ENCODE assay signal across 7 cellular contexts in the genomic region with DNA sequence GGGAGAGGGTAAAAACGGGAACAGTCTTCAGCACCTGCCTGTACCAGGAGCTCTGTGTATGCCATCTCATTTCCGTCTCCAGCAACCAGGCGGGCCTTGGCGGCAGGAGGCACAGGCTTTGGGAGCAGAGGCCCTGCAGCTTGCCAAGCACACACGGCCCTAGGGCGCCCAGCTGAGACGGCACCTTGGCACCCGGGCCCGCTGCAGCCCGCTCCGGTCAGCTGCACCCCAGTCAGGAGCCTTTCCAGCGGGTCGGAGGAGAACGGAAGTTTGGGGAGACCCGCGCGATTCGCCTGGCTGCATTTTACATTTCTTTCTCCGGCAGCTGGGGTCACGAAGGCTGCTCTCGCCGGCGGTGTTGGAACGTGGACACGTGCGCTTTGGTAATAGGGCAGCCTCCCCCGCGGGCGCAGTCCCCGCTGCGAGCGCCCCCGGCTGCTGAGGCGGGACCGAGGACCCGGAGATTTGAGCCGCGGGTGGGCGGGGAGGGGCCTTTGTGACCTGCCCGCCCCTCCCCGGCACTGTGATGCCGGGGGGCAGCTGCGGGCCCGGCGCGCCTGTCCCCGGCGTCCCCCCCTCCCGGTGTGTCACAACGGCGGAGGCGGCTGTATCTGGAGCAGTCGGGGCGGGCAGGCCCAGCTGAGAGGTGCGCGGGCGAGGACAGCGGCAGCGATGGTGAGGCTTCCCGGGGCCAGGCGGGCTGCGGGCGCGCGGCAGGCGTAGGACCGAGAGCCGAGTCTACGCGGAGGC. TPM values are rescaled to one million over a fixed set of nuclear protein-coding genes. Genes with fewer than 3 reads are reported as not detected.
DNase-seq lines count a peak whose midpoint lies in the region; ATAC-seq, FAIRE-seq and TF ChIP-seq lines count a peak whose summit lies in the region.

A gene (plus strand): TSS at position 616 of the 750 bp plus-strand sequence. CDS start 57 bp downstream, at position 673.

- peak within 1 kb of the TSS; percentile 32; the same call in 1 of the 2 replicates for H3K18ac ChIP-seq in H1 (ENCODE audit: extremely low read depth, low read length)

- H3K23ac ChIP-seq in H1 (ENCODE audit: insufficient read length) = no peak within 1 kb of the TSS

- 6% methylated on average over 63 of the region's 70 CpGs; no CpG with 5 or more reads in 1 of the 2 experiments for WGBS in H1 (ENCODE audit: extremely low coverage in 1 of 2, insufficient coverage in 1 of 2, insufficient read length in 1 of 2, insufficient replicate concordance in 2 of 2, low coverage in 1 of 2, low lambda C conversion rate in 2 of 2, missing lambda C conversion rate in 1 of 2), 2 experiments

- H4K91ac ChIP-seq in H1 (replicated peaks; ENCODE audit: insufficient read length, low read length) = no peak within 1 kb of the TSS

- POLR2A ChIA-PET in H1 (lab: Charles Lee; ENCODE audit: partially characterized antibody) = interaction anchor here (0.6 to 1.6 kb wide), 2 partner anchors 17 to 39 kb away, joined by 3 to 7 read pairs; a partner anchor contains a TSS

- TF ChIP-seq EP300 in H1 (IDR thresholded peaks at IDR 0.05; ENCODE audit: borderline replicate concordance in 1 of 2, low read depth in 2 of 2, low read length in 2 of 2) = no peak

- no peak within 1 kb of the TSS for H2AK5ac ChIP-seq in H1 (ENCODE audit: low read depth, low read length)

- DNase-seq in GM13977 (ENCODE audit: low spot score) = peak; percentile 65
- peak; percentile 25 to 36 for DNase-seq in Kasumi-1 (lab: John Stamatoyannopoulos, UW)
- peak; percentile 56 for DNase-seq in activated CD4-positive, alpha-beta T cell treated with anti-CD3 and anti-CD28 coated beads for 48 hours
- DNase-seq in H1 (ENCODE audit: low read depth in 1 of 2, low spot score in 2 of 2) = peak in 1 of 2 experiments; percentile 61
- DNase-seq in memory B cell (ENCODE audit: low spot score in 2 of 2) = no peak
- no peak for DNase-seq in RCC 7860 (ENCODE audit: low spot score)

- H3K9me3 Mint-ChIP-seq in memory B cell = peaks cover 9% of the 10 kb centered on the region
- peaks cover 16% of the 10 kb centered on the region for H3K9me3 Mint-ChIP-seq in stimulated activated naive CD8-positive, alpha-beta T cell treated with anti-CD3 and anti-CD28 coated beads, Interleukin-15, Interleukin-2, amounts not matched to agents 100 ng/mL and 50 ng/mL, for 24 hours

- no peak within 1 kb of the TSS for H2BK20ac ChIP-seq in H1 (ENCODE audit: low read length)

- H3K4me2 ChIP-seq in H1 (ENCODE audit: insufficient read depth in 1 of 2, low read depth in 2 of 2, low read length in 2 of 2) = peak within 1 kb of the TSS; percentile 83 to 84

- no peak within 1 kb of the TSS for H3K56ac ChIP-seq in H1 (replicated peaks; ENCODE audit: insufficient read length, low read depth, low read length)

- no peak within 1 kb of the TSS for H2BK120ac ChIP-seq in H1 (replicated peaks; ENCODE audit: low read depth, low read length)

- ATAC-seq in memory B cell (ENCODE audit: low read depth) = peak; percentile 47

- H4K8ac ChIP-seq in H1 (ENCODE audit: extremely low read depth, insufficient read depth, low read length) = no peak within 1 kb of the TSS; the same call in 1 of the 2 replicates

- peak within 1 kb of the TSS; percentile 31 to 59 (median 42) for H3K4me3 ChIP-seq in H1 (ENCODE audit: extremely low read depth in 1 of 4, insufficient read depth in 2 of 4, low read depth in 3 of 4, low read length in 4 of 4)

- H3K27ac ChIP-seq in H1 (ENCODE audit: low read depth, low read length) = no peak within 1 kb of the TSS

- 0 out of 2 replicates have a peak within 1 kb of the TSS, but pooled peaks have one; percentile 50 for H2BK12ac ChIP-seq in H1 (ENCODE audit: low read depth, low read length)

- H3K4me3 Mint-ChIP-seq in memory B cell = peak within 1 kb of the TSS; percentile 78
- peak within 1 kb of the TSS; percentile 59 for H3K4me3 Mint-ChIP-seq in stimulated activated naive CD8-positive, alpha-beta T cell treated with anti-CD3 and anti-CD28 coated beads, Interleukin-15, Interleukin-2, amounts not matched to agents 100 ng/mL and 50 ng/mL, for 24 hours

- H2BK5ac ChIP-seq in H1 (ENCODE audit: low read depth, low read length) = no peak within 1 kb of the TSS

- peaks cover 10% of the 10 kb centered on the region; the same call in 1 of the 2 replicates for H3K23me2 ChIP-seq in H1 (ENCODE audit: low read depth, low read length)

- H3K4ac ChIP-seq in H1 (replicated peaks; ENCODE audit: insufficient read length, low read depth, low read length) = no peak within 1 kb of the TSS

- H3K4me1 ChIP-seq in H1 (replicated peaks in 1 of 4; ENCODE audit: control insufficient read depth in 3 of 4, insufficient read depth in 4 of 4, low read length in 3 of 4) = peaks cover 0 to 9% (median 5%) of the 10 kb centered on the region in 4 experiments; a peak in 5 of 7 replicates

- H2AFZ ChIP-seq in H1 (ENCODE audit: low read length) = no peak within 1 kb of the TSS

- no peaks in the 10 kb centered on the region for H4K20me1 ChIP-seq in H1 (replicated peaks in 1 of 2; ENCODE audit: control insufficient read depth in 1 of 2, insufficient read depth in 2 of 2, low read length in 2 of 2)

- peak within 1 kb of the TSS in 1 of 4 experiments; percentile 12; a peak in 1 of 7 replicates for H3K9ac ChIP-seq in H1 (replicated peaks in 1 of 4; ENCODE audit: extremely low read depth in 1 of 4, low read depth in 3 of 4, low read length in 3 of 4)

- H3K36me3 Mint-ChIP-seq in memory B cell = peaks cover 11% of the 10 kb centered on the region
- H3K36me3 Mint-ChIP-seq in stimulated activated naive CD8-positive, alpha-beta T cell treated with anti-CD3 and anti-CD28 coated beads, Interleukin-15, Interleukin-2, amounts not matched to agents 100 ng/mL and 50 ng/mL, for 24 hours (ENCODE audit: low read depth) = peaks cover 16% of the 10 kb centered on the region

- H3K36me3 ChIP-seq in H1 (ENCODE audit: control insufficient read depth in 2 of 4, insufficient read depth in 4 of 4, low read length in 3 of 4) = no peaks in the 10 kb centered on the region

- no peak within 1 kb of the TSS; the same call in 1 of the 2 replicates for H2BK15ac ChIP-seq in H1 (ENCODE audit: low read length)

- no peak within 1 kb of the TSS for H4K5ac ChIP-seq in H1 (ENCODE audit: insufficient read length, low read depth, low read length)

- TF ChIP-seq RAD21 in H1 (IDR thresholded peaks at IDR 0.05 in 1 of 2, conservative IDR thresholded peaks at IDR 0.05 in 1 of 2; ENCODE audit: low read depth in 2 of 2, low read length in 2 of 2) = no peak

- peaks cover 16% of the 10 kb centered on the region for H3K27me3 Mint-ChIP-seq in memory B cell
- peaks cover 44% of the 10 kb centered on the region for H3K27me3 Mint-ChIP-seq in stimulated activated naive CD8-positive, alpha-beta T cell treated with anti-CD3 and anti-CD28 coated beads, Interleukin-15, Interleukin-2, amounts not matched to agents 100 ng/mL and 50 ng/mL, for 24 hours

- H3K4me1 Mint-ChIP-seq in memory B cell = peaks cover 20% of the 10 kb centered on the region
- H3K4me1 Mint-ChIP-seq in stimulated activated naive CD8-positive, alpha-beta T cell treated with anti-CD3 and anti-CD28 coated beads, Interleukin-15, Interleukin-2, amounts not matched to agents 100 ng/mL and 50 ng/mL, for 24 hours (ENCODE audit: low read depth) = peaks cover 61% of the 10 kb centered on the region

- no peak for FAIRE-seq in H1 (lab: Jason Lieb, UNC)
- no peak for FAIRE-seq in RCC 7860 (lab: Jason Lieb, UNC)

- no peaks in the 10 kb centered on the region for H3K79me2 ChIP-seq in H1 (ENCODE audit: control insufficient read depth in 1 of 2, insufficient read depth in 2 of 2, low read length in 2 of 2)

- H3K14ac ChIP-seq in H1 (ENCODE audit: insufficient read length) = no peak within 1 kb of the TSS

- H3K79me1 ChIP-seq in H1 (ENCODE audit: low read depth, low read length) = no peaks in the 10 kb centered on the region

- H3K27ac Mint-ChIP-seq in memory B cell = no peak within 1 kb of the TSS
- H3K27ac Mint-ChIP-seq in stimulated activated naive CD8-positive, alpha-beta T cell treated with anti-CD3 and anti-CD28 coated beads, Interleukin-15, Interleukin-2, amounts not matched to agents 100 ng/mL and 50 ng/mL, for 24 hours = peak within 1 kb of the TSS; percentile 10

- peaks cover 7 to 15% of the 10 kb centered on the region in 2 experiments for H3K9me3 ChIP-seq in H1 (ENCODE audit: insufficient read depth in 2 of 2, low read depth in 1 of 2, low read length in 1 of 2)

- peaks cover 11 to 33% (median 27%) of the 10 kb centered on the region in 4 experiments for H3K27me3 ChIP-seq in H1 (replicated peaks in 1 of 4; ENCODE audit: control insufficient read depth in 3 of 4, extremely low read depth in 1 of 4, insufficient read depth in 3 of 4, low read length in 3 of 4)

- TF ChIP-seq CTCF in GM13977 (IDR thresholded peaks at IDR 0.05; ENCODE audit: extremely low read depth, insufficient read depth, missing control alignments) = peak; percentile 25
- TF ChIP-seq CTCF in H1 (IDR thresholded peaks at IDR 0.05; ENCODE audit: control extremely low read depth in 1 of 3, insufficient read depth in 1 of 3, low read depth in 1 of 3, low read length in 3 of 3) = no peak

- in situ Hi-C loops in GM13977 (cut with MboI; ENCODE audit: low pct_unique_long_range_greater_than_20kb, low sequenced_read_pairs, unreplicated experiment) = no loop called here

- CTCF ChIA-PET in H1 (lab: Charles Lee; ENCODE audit: partially characterized antibody) = interaction anchor here (1.1 to 1.8 kb wide), 2 partner anchors 34 to 36 kb away, joined by 3 to 4 read pairs; no protein-coding TSS in a partner anchor

- no peak for TF ChIP-seq POLR2A in H1 (IDR thresholded peaks at IDR 0.05; ENCODE audit: control extremely low read depth in 1 of 2, low read depth in 2 of 2, low read length in 2 of 2)

TF ChIP-seq in H1, 55 proteins besides CTCF, POLR2A, EP300 and RAD21 (continues in another document):
- TF ChIP-seq POLR2AphosphoS5 (IDR thresholded peaks at IDR 0.05; ENCODE audit: low read depth, low read length) (no peak), TCF12 (IDR thresholded peaks at IDR 0.05; ENCODE audit: low read depth, low read length) (no peak), SUZ12 (IDR thresholded peaks at IDR 0.05; ENCODE audit: low read length) (peak; percentile 61; the same call in 1 of the 2 replicates), CBX8 (IDR thresholded peaks at IDR 0.05; ENCODE audit: borderline replicate concordance, low read depth, low read length) (no peak), TAF7 (optimal IDR thresholded peaks at IDR 0.05; ENCODE audit: borderline replicate concordance, low read depth, low read length) (peak; percentile 39), CTBP2 (IDR thresholded peaks at IDR 0.05; ENCODE audit: borderline replicate concordance, insufficient read depth, insufficient read length, low read length) (no peak)

RNA-seq across cellular contexts. Expression of the gene that starts here (rescaled TPM):
- total RNA-seq in H1 (2021; fragmentation: NEBNext Ultra II Directional; extraction: Animal tissue kit (Norgen Biotek cat#: 25700)) = 0.23 and 1.0 TPM in 2 replicates
- 3.5 and 4.0 TPM in 2 replicates for polyA plus RNA-seq in H1 (2011; rRNA removed)
- polyA plus RNA-seq in H1 (2011; cell fraction: cytosol; rRNA removed) = 2.2 TPM
- 4.9 TPM for polyA plus RNA-seq in H1 (2011; cell fraction: nucleus; rRNA removed)
- polyA plus RNA-seq in H1 (2012, experiment 1 of 2) = 1.5 to 2.5 TPM (median 1.6 TPM) in 4 replicates
- 1.6 TPM for polyA plus RNA-seq in H1 (2012, experiment 2 of 2)
- 1.1 TPM for polyA plus RNA-seq in H1 (2013, experiment 1 of 2)
- polyA plus RNA-seq in H1 (2013, experiment 2 of 2) = 0.92 TPM
- polyA minus RNA-seq in H1 (2011; rRNA and poly(A)+ RNA removed) = 1.7 and 2.3 TPM in 2 replicates
- polyA minus RNA-seq in H1 (2011; cell fraction: cytosol; rRNA and poly(A)+ RNA removed) = not detected
- polyA minus RNA-seq in H1 (2011; cell fraction: nucleus; rRNA and poly(A)+ RNA removed) = 0.50 TPM

Comparison
In these comparisons a context has a peak if more than half of its experiments do, and no peak if none do; other contexts are left out.
1. DNase-seq: peak in GM13977 (single experiment), Kasumi-1 (2 of 2) and activated CD4-positive, alpha-beta T cell treated with anti-CD3 and anti-CD28 coated beads for 48 hours (single experiment); none in memory B cell (0 of 2) and RCC 7860 (single experiment).